ENCODE assay signal across 25 cellular contexts in genomic region chr5:108753331-108753730, GRCh38. TPM values are rescaled to one million over a fixed set of nuclear protein-coding genes. Genes with fewer than 3 reads are reported as not detected.
DNase-seq lines count a peak whose midpoint lies in the region; ATAC-seq, FAIRE-seq and TF ChIP-seq lines count a peak whose summit lies in the region.
"Had no signal": no experiment of that assay in that cellular context is flagged by ENCODE, and none has a peak within 500 bp of the region (broad histone marks: within the 10 kb centered on the region; RNA-seq: fewer than 3 reads in every experiment).

No MANE protein-coding gene starts in this region.

- H2BK120ac ChIP-seq in mesenchymal stem cell (ENCODE audit: low read depth, low read length): no peak overlapping the region

- H4K8ac ChIP-seq in mesenchymal stem cell (ENCODE audit: low read length): no peak overlapping the region

- H4K91ac ChIP-seq in mesenchymal stem cell (ENCODE audit: low read length): no peak overlapping the region

- no peak for ATAC-seq in GM21723 (IDR thresholded peaks at IDR 0.05; ENCODE audit: unreplicated experiment)
- ATAC-seq in GM21576 (IDR thresholded peaks at IDR 0.05; ENCODE audit: unreplicated experiment): no peak
- ATAC-seq: left lobe of liver, right cardiac atrium, Right ventricle myocardium inferior had no signal

- H3K18ac ChIP-seq in mesenchymal stem cell (ENCODE audit: low read depth in 1 of 2, low read length in 2 of 2): no peak overlapping the region

- no peak overlapping the region for H2BK15ac ChIP-seq in mesenchymal stem cell (ENCODE audit: low read depth, poor library complexity, severe bottlenecking)

- no peak overlapping the region for H2AK5ac ChIP-seq in mesenchymal stem cell (ENCODE audit: low read length, severe bottlenecking)

- H3K9me3 ChIP-seq in mesenchymal stem cell (ENCODE audit: control insufficient read depth, low read length) (no peaks in the 10 kb centered on the region), Peyer's patch (no peaks in the 10 kb centered on the region)
- H3K9me3 ChIP-seq: colonic mucosa, neutrophil, tibial artery had no signal

- TF ChIP-seq POLR2A in Peyer's patch (IDR thresholded peaks at IDR 0.05): no peak

- H3K79me1 ChIP-seq in mesenchymal stem cell (replicated peaks; ENCODE audit: low read length, poor library complexity, severe bottlenecking): peaks cover 5% of the 10 kb centered on the region

- no peak overlapping the region for H3K23ac ChIP-seq in mesenchymal stem cell (ENCODE audit: low read length in 2 of 2)

- no peak overlapping the region for H2BK5ac ChIP-seq in mesenchymal stem cell (ENCODE audit: low read depth, low read length, poor library complexity, severe bottlenecking)

- no peak overlapping the region for H3K4ac ChIP-seq in mesenchymal stem cell (ENCODE audit: low read depth in 1 of 2, low read length in 2 of 2)

- H2AFZ ChIP-seq in mesenchymal stem cell (ENCODE audit: low read depth, low read length): no peak overlapping the region

- WGBS in mesenchymal stem cell: no CpG with 5 or more reads among the region's 3 CpGs

- H3K27ac ChIP-seq in mesenchymal stem cell (ENCODE audit: low read length, poor library complexity, severe bottlenecking) (no peak overlapping the region), Peyer's patch (no peak overlapping the region)
- H3K27ac ChIP-seq: colonic mucosa, neutrophil, WERI-Rb-1 had no signal

- peak overlapping the region in 1 of 2 experiments; percentile 20 for H3K4me3 ChIP-seq in mesenchymal stem cell (ENCODE audit: insufficient read depth in 1 of 2, low read depth in 1 of 2, low read length in 2 of 2)
- H3K4me3 ChIP-seq in Peyer's patch: no peak overlapping the region
- H3K4me3 ChIP-seq: colonic mucosa, tibial artery had no signal

- peak; percentile 26 for FAIRE-seq in endometrium (lab: Jason Lieb, UNC)

- no peak overlapping the region for H3K14ac ChIP-seq in mesenchymal stem cell (ENCODE audit: low read length in 2 of 2)

- H3K27me3 ChIP-seq in mesenchymal stem cell (ENCODE audit: control insufficient read depth in 1 of 2, insufficient read depth in 1 of 2, low read length in 2 of 2): no peaks in the 10 kb centered on the region
- no peaks in the 10 kb centered on the region for H3K27me3 ChIP-seq in Peyer's patch
- H3K27me3 ChIP-seq: colonic mucosa, tibial artery had no signal

- peak overlapping the region; percentile 87 for H3K9ac ChIP-seq in mesenchymal stem cell (ENCODE audit: low read length)

- H3K4me2 ChIP-seq in mesenchymal stem cell (ENCODE audit: low read length, poor library complexity, severe bottlenecking): no peak overlapping the region

- DNase-seq in EL: peak; percentile 46
- peak; percentile 20 for DNase-seq in RPMI7951 (ENCODE audit: low read depth)
- no peak for DNase-seq in mesenchymal stem cell
- no peak for DNase-seq in DMS153 treated with DMSO at 0.1 percent for 48 hours (lab: John Stamatoyannopoulos, UW; ENCODE audit: unreplicated experiment)
- no peak for DNase-seq in Peyer's patch
- DNase-seq: activated CD4-positive, alpha-beta memory T cell treated with anti-CD3 and anti-CD28 coated beads for 36 hours; activated naive CD4-positive, alpha-beta T cell treated with Interleukin-2 at 50 U/mL for 16 hours; activated T-cell treated with anti-CD3 and anti-CD28 coated beads, Interleukin-2, amount 50 U/mL, for 1 hour; anterior cingulate cortex; CD8-positive, alpha-beta memory T cell; colonic mucosa; DND-41; NCI-H1105; NCI-H2081 treated with DMSO at 0.1 percent for 48 hours; NCI-H510A; right cardiac atrium; stimulated activated naive CD4-positive, alpha-beta T cell; tibial artery; WERI-Rb-1 had no signal

- H3K36me3 ChIP-seq in mesenchymal stem cell (ENCODE audit: control insufficient read depth in 1 of 2, insufficient read depth in 2 of 2, low read depth in 1 of 2, low read length in 2 of 2) (no peaks in the 10 kb centered on the region), Peyer's patch (no peaks in the 10 kb centered on the region)
- H3K36me3 ChIP-seq: colonic mucosa, neutrophil, tibial artery, WERI-Rb-1 had no signal

- no peak overlapping the region for H2BK12ac ChIP-seq in mesenchymal stem cell (ENCODE audit: low read length in 2 of 2)

- TF ChIP-seq CTCF in Peyer's patch (IDR thresholded peaks at IDR 0.05): no peak

- H3K4me1 ChIP-seq in mesenchymal stem cell (ENCODE audit: control insufficient read depth, insufficient read depth, low read depth, low read length) (no peaks in the 10 kb centered on the region), Peyer's patch (no peaks in the 10 kb centered on the region)
- H3K4me1 ChIP-seq: colonic mucosa had no signal

RNA-seq across cellular contexts. Expression of gene FER, which starts 5.6 kb away (rescaled TPM):
- total RNA-seq in RPMI7951 (2014; rRNA removed; shearing (Covaris generic)): 13.2 and 14.1 TPM in 2 replicates
- 11.6 TPM for polyA plus RNA-seq in mesenchymal stem cell (2013, experiment 1 of 2)
- polyA plus RNA-seq in mesenchymal stem cell (2013, experiment 2 of 2): 9.9 TPM
- 100 to 1,000 TPM in 1 of 4 donors, 10 to 100 TPM in 2, 1 to 10 TPM in 1; 8.4 to 104 (median 12.5) TPM for total RNA-seq in Peyer's patch

Comparison
In these comparisons a context has a peak if more than half of its experiments do, and no peak if none do; other contexts are left out.
1. DNase-seq: peak in EL (single experiment) and RPMI7951 (single experiment); none in mesenchymal stem cell (single experiment), DMS153 treated with DMSO at 0.1 percent for 48 hours (single experiment) and Peyer's patch (0 of 3).